In the genomic region with DNA sequence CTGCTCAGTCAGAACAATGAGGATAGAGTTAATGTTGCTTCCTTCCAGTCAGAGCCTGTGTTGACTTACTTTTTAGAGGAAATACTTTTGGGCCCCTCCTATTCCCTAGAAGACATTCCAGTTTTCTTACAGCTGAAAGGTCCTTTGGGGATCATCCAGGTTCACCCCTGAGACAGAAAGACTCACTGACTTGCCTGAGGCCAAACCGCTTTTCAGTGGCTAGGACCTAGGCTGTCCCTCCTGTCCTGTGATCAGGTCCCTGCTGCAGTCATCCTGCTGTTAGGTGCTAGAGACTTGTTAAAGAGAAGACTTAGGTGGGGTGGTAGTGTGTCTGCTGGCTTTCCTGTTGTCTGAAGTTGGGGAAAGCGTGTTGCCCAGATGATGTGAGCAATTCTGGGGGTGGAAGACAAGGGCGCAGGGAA, we compare ENCODE assay signal across 8 cellular contexts. TPM values are rescaled to one million over a fixed set of nuclear protein-coding genes. Genes with fewer than 3 reads are reported as not detected.
A peak's percentile ranks its signal among the peaks of the same experiment; 100 is the strongest.
DNase-seq lines count a peak whose midpoint lies in the region; ATAC-seq and TF ChIP-seq lines count a peak whose summit lies in the region.

No MANE protein-coding gene starts in this region.

- peaks cover 17% of the 10 kb centered on the region; the same call in 1 of the 2 replicates for H4K20me1 ChIP-seq in Karpas-422 (ENCODE audit: insufficient read depth, low read depth, low read length)

- no peak overlapping the region for H3K4me3 Mint-ChIP-seq in dendritic cell treated with granulocyte-macrophage colony-stimulating factor and Interleukin-4, amounts not matched to agents 40 ng/mL and 50 ng/mL, for 4 days
- H3K4me3 Mint-ChIP-seq in naive thymus-derived CD8-positive, alpha-beta T cell = peak overlapping the region in 7 of 10 donors; percentile 1 to 39 (median 29)

- no peaks in the 10 kb centered on the region for H3K9me2 ChIP-seq in Karpas-422 (replicated peaks; ENCODE audit: insufficient read depth, low read length)

- no peak overlapping the region for H2AFZ ChIP-seq in Karpas-422 (ENCODE audit: low read length)

- no peaks in the 10 kb centered on the region for H3K27me3 ChIP-seq in Karpas-422 (ENCODE audit: low read length)
- no peaks in the 10 kb centered on the region for H3K27me3 ChIP-seq in H7 (ENCODE audit: control insufficient read depth, insufficient read depth, low read length)

- H3K36me3 ChIP-seq in Karpas-422 (ENCODE audit: insufficient read depth, low read length) = no peaks in the 10 kb centered on the region
- H3K36me3 ChIP-seq in H7 (replicated peaks; ENCODE audit: control insufficient read depth, insufficient read depth, low read length) = no peaks in the 10 kb centered on the region

- peaks cover 44% of the 10 kb centered on the region for H3K36me3 Mint-ChIP-seq in dendritic cell treated with granulocyte-macrophage colony-stimulating factor and Interleukin-4, amounts not matched to agents 40 ng/mL and 50 ng/mL, for 4 days (ENCODE audit: low read depth)
- peaks cover 0 to 17% (median 0%) of the 10 kb centered on the region in 3 donors for H3K36me3 Mint-ChIP-seq in naive thymus-derived CD8-positive, alpha-beta T cell

- peak overlapping the region; percentile 97 for H3K27ac Mint-ChIP-seq in dendritic cell treated with granulocyte-macrophage colony-stimulating factor and Interleukin-4, amounts not matched to agents 40 ng/mL and 50 ng/mL, for 4 days
- H3K27ac Mint-ChIP-seq in naive thymus-derived CD8-positive, alpha-beta T cell = peak overlapping the region in 8 of 10 donors; percentile 2 to 88 (median 60)

- ATAC-seq in naive thymus-derived CD8-positive, alpha-beta T cell = peak; percentile 47 to 57
- ATAC-seq in GM21529 (IDR thresholded peaks at IDR 0.05; ENCODE audit: unreplicated experiment) = no peak

- H3K27me3 Mint-ChIP-seq in dendritic cell treated with granulocyte-macrophage colony-stimulating factor and Interleukin-4, amounts not matched to agents 40 ng/mL and 50 ng/mL, for 4 days = no peaks in the 10 kb centered on the region
- no peaks in the 10 kb centered on the region for H3K27me3 Mint-ChIP-seq in naive thymus-derived CD8-positive, alpha-beta T cell

- no peaks in the 10 kb centered on the region for H3K9me3 ChIP-seq in Karpas-422 (ENCODE audit: low read length)

- no peak overlapping the region for H3K4me3 ChIP-seq in Karpas-422 (ENCODE audit: low read length)
- no peak overlapping the region for H3K4me3 ChIP-seq in H7 (ENCODE audit: insufficient read depth, low read depth, low read length)

- peaks cover 97% of the 10 kb centered on the region for H3K4me1 ChIP-seq in Karpas-422 (ENCODE audit: low read length)

- H3K27ac ChIP-seq in C4-2B (peak overlapping the region; percentile 22; the same call in 1 of the 2 replicates), Karpas-422 (ENCODE audit: low read length) (peak overlapping the region; percentile 90)

- TF ChIP-seq CTCF in C4-2B (conservative IDR thresholded peaks at IDR 0.05) = no peak

- H3K79me2 ChIP-seq in Karpas-422 (ENCODE audit: low read length) = peaks cover 100% of the 10 kb centered on the region

- H3K9ac ChIP-seq in Karpas-422 (ENCODE audit: low read length) = peak overlapping the region; percentile 34

- H3K4me1 Mint-ChIP-seq in dendritic cell treated with granulocyte-macrophage colony-stimulating factor and Interleukin-4, amounts not matched to agents 40 ng/mL and 50 ng/mL, for 4 days (ENCODE audit: low read depth) = peaks cover 95% of the 10 kb centered on the region
- H3K4me1 Mint-ChIP-seq in naive thymus-derived CD8-positive, alpha-beta T cell = peaks cover 54 to 92% (median 81%) of the 10 kb centered on the region in 4 donors

- intact Hi-C loops in dendritic cell treated with granulocyte-macrophage colony-stimulating factor and Interleukin-4, amounts not matched to agents 40 ng/mL and 50 ng/mL, for 4 days (cut with micrococcal nuclease) = loop anchor here (5.0 kb wide), 1 partner anchor 61 kb away; no protein-coding TSS in a partner anchor

- peak overlapping the region; percentile 74 for H3K4me2 ChIP-seq in Karpas-422 (ENCODE audit: low read depth, low read length, poor library complexity, severe bottlenecking)

- no peaks in the 10 kb centered on the region for H3K9me3 Mint-ChIP-seq in dendritic cell treated with granulocyte-macrophage colony-stimulating factor and Interleukin-4, amounts not matched to agents 40 ng/mL and 50 ng/mL, for 4 days
- no peaks in the 10 kb centered on the region for H3K9me3 Mint-ChIP-seq in naive thymus-derived CD8-positive, alpha-beta T cell

- no peak for DNase-seq in Karpas-422
- no peak for DNase-seq in naive thymus-derived CD8-positive, alpha-beta T cell
- no peak for DNase-seq in H7
- DNase-seq in amygdala (lab: John Stamatoyannopoulos, UW) = no peak
- no peak for DNase-seq in stimulated activated CD8-positive, alpha-beta memory T cell treated with anti-CD3 and anti-CD28 coated beads, Interleukin-4, amount 100 ng/mL, for 48 hours

- POLR2A ChIA-PET in naive thymus-derived CD8-positive, alpha-beta T cell (lab: Charles Lee) = no interaction called here

RNA-seq across cellular contexts. Expression of a gene that starts 39.6 kb away (rescaled TPM):
- 43.8 and 46.0 TPM in 2 replicates for total RNA-seq in Karpas-422 (2014; rRNA removed; shearing (Covaris generic); ENCODE audit: low replicate concordance)
- total RNA-seq in naive thymus-derived CD8-positive, alpha-beta T cell = 10 to 100 TPM; 34.7 to 38.8 TPM
- polyA plus RNA-seq in naive thymus-derived CD8-positive, alpha-beta T cell = 1 to 10 TPM; 4.5 to 6.8 (median 5.6) TPM
- total RNA-seq in H7 (2014; rRNA removed; shearing (Covaris generic)) = 0.70 and 1.1 TPM in 2 replicates

Comparison
In these comparisons a context has a peak if more than half of its experiments do, and no peak if none do; other contexts are left out.
1. RNA of a gene that starts 39.6 kb away (total RNA-seq): 43.8 to 46.0 TPM in Karpas-422 and 34.7 to 38.8 TPM in naive thymus-derived CD8-positive, alpha-beta T cell; 0.70 to 1.1 TPM in H7; every median in the first group is over 10 times any median in the second.